9 cellular contexts compared by ENCODE assay signal in genomic region chr1:94325379-94326302, GRCh38.
DNase-seq lines count a peak whose midpoint lies in the region; ATAC-seq and TF ChIP-seq lines count a peak whose summit lies in the region.
"Had no signal": no experiment of that assay in that cellular context is flagged by ENCODE, and none has a peak within 500 bp of the region (broad histone marks: within the 10 kb centered on the region; RNA-seq: fewer than 3 reads in every experiment).

No MANE protein-coding gene starts in this region.

- H3K27me3 Mint-ChIP-seq in Calu3 (ENCODE audit: unreplicated experiment): no peaks in the 10 kb centered on the region

- CTCF ChIA-PET in Calu3 (lab: Charles Lee): interaction anchor here (0.7 to 2.7 kb wide), 12 partner anchors 10 to 280 kb away, joined by 3 to 17 read pairs (median 4); partner anchors contain the start of gene ARHGAP29

- no peak overlapping the region for H2AK5ac ChIP-seq in trophoblast cell (ENCODE audit: low read length)

- H3K18ac ChIP-seq in trophoblast cell (ENCODE audit: low read length): no peak overlapping the region

- H3K79me1 ChIP-seq in trophoblast cell (ENCODE audit: low read length): peaks cover 14% of the 10 kb centered on the region

- peaks cover 8 to 19% of the 10 kb centered on the region in 2 experiments for H3K4me1 ChIP-seq in trophoblast cell (ENCODE audit: control insufficient read depth in 1 of 2, insufficient read depth in 2 of 2, low read length in 2 of 2)

- H3K4ac ChIP-seq in trophoblast cell (ENCODE audit: low read depth, low read length): no peak overlapping the region

- H2BK12ac ChIP-seq in trophoblast cell (ENCODE audit: low read length): peak overlapping the region; percentile 21

- no peak overlapping the region for H4K8ac ChIP-seq in trophoblast cell (ENCODE audit: low read depth, low read length)

- H4K12ac ChIP-seq in trophoblast cell (ENCODE audit: low read depth, low read length): no peak overlapping the region

- no peak overlapping the region for H3K4me2 ChIP-seq in trophoblast cell (ENCODE audit: low read length)

- no peaks in the 10 kb centered on the region for H3K79me2 ChIP-seq in trophoblast cell (ENCODE audit: control insufficient read depth, insufficient read depth, low read length, poor library complexity)

- no peak overlapping the region for H2BK120ac ChIP-seq in trophoblast cell (ENCODE audit: insufficient read depth, low read length, poor library complexity)

- ATAC-seq in GM19452 (IDR thresholded peaks at IDR 0.05; ENCODE audit: unreplicated experiment): no peak

- no peaks in the 10 kb centered on the region for H3K9me3 ChIP-seq in trophoblast cell (ENCODE audit: insufficient read depth, low read depth, low read length)

- H3K36me3 Mint-ChIP-seq in Calu3 (ENCODE audit: insufficient read depth, unreplicated experiment): no peaks in the 10 kb centered on the region

- DNase-seq in Calu3 (peak; percentile 86), epithelial cell of proximal tubule (ENCODE audit: low read depth) (peak; percentile 94), trophoblast cell (peak; percentile 73 to 92), NCI-H187 treated with DMSO at 0.1 percent for 48 hours (lab: John Stamatoyannopoulos, UW) (no peak), NCI-H2196 treated with DMSO at 0.1 percent for 48 hours (lab: John Stamatoyannopoulos, UW; ENCODE audit: unreplicated experiment) (no peak), putamen (ENCODE audit: low spot score) (no peak)

- no peak overlapping the region for H3K27ac ChIP-seq in trophoblast cell (ENCODE audit: low read depth, low read length)

- H3K9ac ChIP-seq in trophoblast cell (ENCODE audit: low read length): no peak overlapping the region

- BruUV-seq in Calu3 (replicated peaks; lab: Mats Ljungman, UMichigan): no TSS peak

- peak overlapping the region; percentile 97 for H3K27ac Mint-ChIP-seq in Calu3 (ENCODE audit: unreplicated experiment)

- TF ChIP-seq CTCF in Calu3 (IDR thresholded peaks at IDR 0.05; ENCODE audit: unreplicated experiment): no peak
- no peak for TF ChIP-seq CTCF in epithelial cell of proximal tubule (conservative IDR thresholded peaks at IDR 0.05; ENCODE audit: low read depth, low read length)

- no peak overlapping the region for H3K23ac ChIP-seq in trophoblast cell (ENCODE audit: low read length)

- intact Hi-C loops in Calu3 (cut with micrococcal nuclease; ENCODE audit: unreplicated experiment): loop anchor here (1.0 to 5.0 kb wide), 4 partner anchors 25 to 89 kb away; no protein-coding TSS in a partner anchor

- no peaks in the 10 kb centered on the region for H3K27me3 ChIP-seq in trophoblast cell (ENCODE audit: insufficient read depth, low read length)

- H3K9me3 Mint-ChIP-seq in Calu3 (ENCODE audit: low read depth, unreplicated experiment): no peaks in the 10 kb centered on the region

- H4K91ac ChIP-seq in trophoblast cell (ENCODE audit: low read depth, low read length): no peak overlapping the region

- H3K4me1 Mint-ChIP-seq in Calu3 (ENCODE audit: low read depth, unreplicated experiment): peaks cover 85% of the 10 kb centered on the region

- no peak overlapping the region for H3K14ac ChIP-seq in trophoblast cell (ENCODE audit: low read length)

- no peaks in the 10 kb centered on the region for H3K36me3 ChIP-seq in trophoblast cell (ENCODE audit: control insufficient read depth in 1 of 2, insufficient read depth in 2 of 2, low read length in 2 of 2)

- no peak overlapping the region for H2BK5ac ChIP-seq in trophoblast cell (ENCODE audit: low read depth, low read length, poor library complexity)

- H3K4me3 ChIP-seq in epithelial cell of proximal tubule (ENCODE audit: low read depth, low read length) (no peak overlapping the region), trophoblast cell (ENCODE audit: low read depth, low read length) (no peak overlapping the region)
- H3K4me3 ChIP-seq: SK-N-MC had no signal

- H3K4me3 Mint-ChIP-seq in Calu3 (ENCODE audit: low read depth, unreplicated experiment): no peak overlapping the region

- no CpG with 5 or more reads among the region's 5 CpGs for WGBS in trophoblast cell (ENCODE audit: extremely low coverage, insufficient coverage, insufficient read length)

- H2AFZ ChIP-seq in trophoblast cell (ENCODE audit: insufficient read depth, low read length, poor library complexity): no peak overlapping the region

TF ChIP-seq in PFSK-1, 5 proteins besides CTCF, POLR2A, EP300 and RAD21:
- TF ChIP-seq SIN3A (IDR thresholded peaks at IDR 0.05; ENCODE audit: borderline replicate concordance, insufficient read depth, low read length): peak; percentile 59; the same call in 1 of the 2 replicates
- TF ChIP-seq FOXP2 (optimal IDR thresholded peaks at IDR 0.05; ENCODE audit: borderline replicate concordance, extremely low read depth, extremely low read length, insufficient read depth): no peak
- TF ChIP-seq POLR2AphosphoS5 (IDR thresholded peaks at IDR 0.05; ENCODE audit: low read depth, low read length): no peak

Comparison
In these comparisons a context has a peak if more than half of its experiments do, and no peak if none do; other contexts are left out.
1. DNase-seq: peak in Calu3 (single experiment), epithelial cell of proximal tubule (single experiment) and trophoblast cell (2 of 2); none in NCI-H187 treated with DMSO at 0.1 percent for 48 hours (single experiment), NCI-H2196 treated with DMSO at 0.1 percent for 48 hours (single experiment) and putamen (single experiment).